23 cellular contexts compared by ENCODE assay signal in genomic region chr1:159939603-159940002, GRCh38. TPM values are rescaled to one million over a fixed set of nuclear protein-coding genes. Genes with fewer than 3 reads are reported as not detected.
"Had no signal": no experiment of that assay in that cellular context is flagged by ENCODE, and none has a peak within 500 bp of the region (broad histone marks: within the 10 kb centered on the region; RNA-seq: fewer than 3 reads in every experiment).

No MANE protein-coding gene starts in this region.

- H3K27ac Mint-ChIP-seq: activated B cell treated with CpG ODN at 0.5 μM for 24 hours; activated CD4-positive, alpha-beta memory T cell treated with anti-CD3 and anti-CD28 coated beads, Interleukin-2, amount 10 ng/mL, durations not matched to agents 7 days and 5 days; activated CD8-positive, alpha-beta memory T cell treated with anti-CD3 and anti-CD28 coated beads, Interleukin-2, amount 10 ng/mL, durations not matched to agents 7 days and 5 days; activated naive CD8-positive, alpha-beta T cell treated with anti-CD3 and anti-CD28 coated beads for 36 hours; natural killer cell treated with Interleukin-12 subunit alpha and Interleukin-12 subunit beta and Interleukin-15 and Interleukin-18, amount 100 ng/mL, for 72 hours; T-cell had no signal

- ATAC-seq: activated CD8-positive, alpha-beta memory T cell treated with anti-CD3 and anti-CD28 coated beads, Interleukin-2, amount 10 ng/mL, durations not matched to agents 7 days and 5 days; activated T-helper 17 cell treated with anti-CD3 and anti-CD28 coated beads, Interleukin-2, amount 50 U/mL, for 72 hours; body of pancreas; lower lobe of right lung; natural killer cell treated with Interleukin-12 subunit alpha and Interleukin-12 subunit beta and Interleukin-15 and Interleukin-18, amount 100 ng/mL, for 72 hours; stimulated activated naive B cell treated with anti-CD40 and anti-IgM and Interleukin-4, amounts not matched to agents 10 μg/mL and 1 μg/mL and 100 μg/mL, for 72 hours; T-cell had no signal

- DNase-seq: activated B cell treated with CpG ODN at 0.5 μM for 24 hours; activated CD4-positive, alpha-beta memory T cell treated with anti-CD3 and anti-CD28 coated beads, Interleukin-2, amount 10 ng/mL, durations not matched to agents 7 days and 5 days; activated CD4-positive, alpha-beta T cell treated with anti-CD3 and anti-CD28 coated beads for 4 hours; activated CD8-positive, alpha-beta memory T cell treated with anti-CD3 and anti-CD28 coated beads, Interleukin-2, amount 10 ng/mL, durations not matched to agents 7 days and 5 days; activated naive CD4-positive, alpha-beta T cell; activated naive CD8-positive, alpha-beta T cell treated with anti-CD3 and anti-CD28 coated beads for 36 hours; amygdala; body of pancreas; foreskin fibroblast; hippocampal formation; lower lobe of right lung; nucleus accumbens; sigmoid colon; spleen; stimulated activated naive B cell treated with anti-CD40 and anti-IgM and Interleukin-4, amounts not matched to agents 10 μg/mL and 1 μg/mL and 100 μg/mL, for 72 hours; T-cell; thyroid gland had no signal

- H3K36me3 ChIP-seq: lower lobe of right lung, sigmoid colon, spleen, thyroid gland had no signal

- H3K4me3 Mint-ChIP-seq: activated B cell treated with CpG ODN at 0.5 μM for 24 hours; activated CD4-positive, alpha-beta memory T cell treated with anti-CD3 and anti-CD28 coated beads, Interleukin-2, amount 10 ng/mL, durations not matched to agents 7 days and 5 days; activated CD8-positive, alpha-beta memory T cell treated with anti-CD3 and anti-CD28 coated beads, Interleukin-2, amount 10 ng/mL, durations not matched to agents 7 days and 5 days; activated naive CD8-positive, alpha-beta T cell treated with anti-CD3 and anti-CD28 coated beads for 36 hours; activated T-helper 17 cell treated with anti-CD3 and anti-CD28 coated beads, Interleukin-2, amount 50 U/mL, for 72 hours; central memory CD8-positive, alpha-beta T cell; natural killer cell treated with Interleukin-12 subunit alpha and Interleukin-12 subunit beta and Interleukin-15 and Interleukin-18, amount 100 ng/mL, for 72 hours; stimulated activated naive B cell treated with anti-CD40 and anti-IgM and Interleukin-4, amounts not matched to agents 10 μg/mL and 1 μg/mL and 100 μg/mL, for 72 hours; T-cell had no signal

- H3K9me3 ChIP-seq: body of pancreas, lower lobe of right lung, sigmoid colon, spleen, thyroid gland had no signal

- H3K36me3 Mint-ChIP-seq: activated CD8-positive, alpha-beta memory T cell treated with anti-CD3 and anti-CD28 coated beads, Interleukin-2, amount 10 ng/mL, durations not matched to agents 7 days and 5 days; activated naive CD8-positive, alpha-beta T cell treated with anti-CD3 and anti-CD28 coated beads for 36 hours; natural killer cell treated with Interleukin-12 subunit alpha and Interleukin-12 subunit beta and Interleukin-15 and Interleukin-18, amount 100 ng/mL, for 72 hours; stimulated activated naive B cell treated with anti-CD40 and anti-IgM and Interleukin-4, amounts not matched to agents 10 μg/mL and 1 μg/mL and 100 μg/mL, for 72 hours; T-cell had no signal

- H3K9me3 Mint-ChIP-seq: activated B cell treated with CpG ODN at 0.5 μM for 24 hours; activated CD4-positive, alpha-beta memory T cell treated with anti-CD3 and anti-CD28 coated beads, Interleukin-2, amount 10 ng/mL, durations not matched to agents 7 days and 5 days; activated naive CD8-positive, alpha-beta T cell treated with anti-CD3 and anti-CD28 coated beads for 36 hours; activated T-helper 17 cell treated with anti-CD3 and anti-CD28 coated beads, Interleukin-2, amount 50 U/mL, for 72 hours; central memory CD8-positive, alpha-beta T cell; natural killer cell treated with Interleukin-12 subunit alpha and Interleukin-12 subunit beta and Interleukin-15 and Interleukin-18, amount 100 ng/mL, for 72 hours; stimulated activated naive B cell treated with anti-CD40 and anti-IgM and Interleukin-4, amounts not matched to agents 10 μg/mL and 1 μg/mL and 100 μg/mL, for 72 hours; T-cell had no signal

- H3K4me1 Mint-ChIP-seq: activated naive CD8-positive, alpha-beta T cell treated with anti-CD3 and anti-CD28 coated beads for 36 hours; activated T-helper 17 cell treated with anti-CD3 and anti-CD28 coated beads, Interleukin-2, amount 50 U/mL, for 72 hours had no signal

- H3K4me3 ChIP-seq: body of pancreas, coronary artery, lower lobe of right lung, sigmoid colon, spleen, thyroid gland had no signal

RNA-seq across cellular contexts. Expression of gene IGSF9, which starts 5.8 kb away (rescaled TPM):
- total RNA-seq: activated B cell treated with CpG ODN at 0.5 μM for 24 hours; activated CD4-positive, alpha-beta memory T cell treated with anti-CD3 and anti-CD28 coated beads, Interleukin-2, amount 10 ng/mL, durations not matched to agents 7 days and 5 days; activated CD8-positive, alpha-beta memory T cell treated with anti-CD3 and anti-CD28 coated beads, Interleukin-2, amount 10 ng/mL, durations not matched to agents 7 days and 5 days; activated T-helper 17 cell treated with anti-CD3 and anti-CD28 coated beads, Interleukin-2, amount 50 U/mL, for 72 hours; natural killer cell treated with Interleukin-12 subunit alpha and Interleukin-12 subunit beta and Interleukin-15 and Interleukin-18, amount 100 ng/mL, for 72 hours had no signal

RNA-seq across cellular contexts. Expression of gene SLAMF9, which starts 14.4 kb away (rescaled TPM):
- total RNA-seq: activated B cell treated with CpG ODN at 0.5 μM for 24 hours; activated CD4-positive, alpha-beta memory T cell treated with anti-CD3 and anti-CD28 coated beads, Interleukin-2, amount 10 ng/mL, durations not matched to agents 7 days and 5 days; activated CD8-positive, alpha-beta memory T cell treated with anti-CD3 and anti-CD28 coated beads, Interleukin-2, amount 10 ng/mL, durations not matched to agents 7 days and 5 days; activated naive CD8-positive, alpha-beta T cell treated with anti-CD3 and anti-CD28 coated beads for 36 hours; activated T-helper 17 cell treated with anti-CD3 and anti-CD28 coated beads, Interleukin-2, amount 50 U/mL, for 72 hours; body of pancreas; glomerular endothelial cell; lower lobe of right lung; mesenteric fat pad; natural killer cell treated with Interleukin-12 subunit alpha and Interleukin-12 subunit beta and Interleukin-15 and Interleukin-18, amount 100 ng/mL, for 72 hours; sigmoid colon; T-cell; thyroid gland had no signal

RNA-seq across cellular contexts. Expression of gene CFAP45, which starts 39.6 kb away (rescaled TPM):
- total RNA-seq: body of pancreas had no signal
